In the genomic region with DNA sequence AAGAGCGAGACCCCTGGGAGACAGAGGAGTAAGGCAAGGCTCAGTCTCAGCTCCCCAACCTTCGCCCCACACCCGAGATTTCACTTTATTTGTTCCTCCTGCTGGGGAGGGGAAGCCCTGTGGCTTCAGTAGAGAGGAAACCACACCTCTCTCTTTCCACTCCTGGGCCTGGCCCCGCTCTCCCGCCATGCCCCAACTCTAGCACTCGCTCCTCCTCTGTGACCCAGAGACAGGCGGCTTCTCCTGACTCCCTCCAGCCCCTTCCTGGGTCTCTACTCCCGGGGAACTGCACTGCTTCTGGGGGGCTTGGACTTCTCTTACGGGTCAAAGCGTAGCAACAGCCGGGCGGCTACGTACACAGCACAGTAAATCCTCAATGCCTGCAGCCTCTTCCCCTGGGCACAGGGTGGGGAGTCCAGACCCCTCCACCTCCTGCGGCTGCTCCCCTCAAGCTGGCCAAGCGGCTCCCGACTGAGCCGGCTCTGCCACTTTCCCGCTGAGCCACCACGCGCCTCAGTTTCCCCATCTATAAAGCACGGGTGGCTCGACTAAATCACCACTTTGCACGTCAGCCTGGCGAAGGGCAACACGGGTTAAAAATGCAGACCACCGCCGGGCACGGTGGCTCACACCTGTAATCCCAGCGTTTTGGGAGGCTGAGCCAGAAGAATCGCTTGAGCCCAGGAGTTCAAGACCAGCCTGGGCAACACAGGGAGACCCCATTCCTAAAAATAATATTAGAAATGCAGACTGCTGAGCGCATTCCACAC, we compare ENCODE assay signal across 8 cellular contexts. TPM values are rescaled to one million over a fixed set of nuclear protein-coding genes. Genes with fewer than 3 reads are reported as not detected.
DNase-seq lines count a peak whose midpoint lies in the region; ATAC-seq and TF ChIP-seq lines count a peak whose summit lies in the region.

No MANE protein-coding gene starts in this region.

- DNase-seq in AG08395 (ENCODE audit: low spot score) (peak; percentile 46), transverse colon (peak; percentile 71), mesenteric fat pad (ENCODE audit: low spot score) (no peak)
- peak; percentile 81 for DNase-seq in activated CD4-positive, alpha-beta T cell treated with anti-CD3 and anti-CD28 coated beads for 36 hours
- peak; percentile 80 for DNase-seq in natural killer cell treated with Interleukin-12 subunit alpha and Interleukin-12 subunit beta and Interleukin-15 and Interleukin-18, amount 100 ng/mL, for 72 hours (ENCODE audit: low spot score)

- H3K36me3 ChIP-seq in duodenal mucosa (ENCODE audit: control insufficient read depth in 1 of 2, insufficient read depth in 2 of 2, low read length in 2 of 2) (peaks cover 0 to 18% of the 10 kb centered on the region in 2 donors), transverse colon (no peaks in the 10 kb centered on the region)

- no peak for TF ChIP-seq CTCF in transverse colon (IDR thresholded peaks at IDR 0.05)

- H3K27ac ChIP-seq in duodenal mucosa (ENCODE audit: low read depth, low read length), result peak overlapping the region; percentile 82
- H3K27ac ChIP-seq in transverse colon, result peak overlapping the region; percentile 95 to 97 (median 96)

- in situ Hi-C loops in transverse colon (cut with MboI; ENCODE audit: low pct_ligation_motif_present in 1 of 4, low pct_unique_long_range_greater_than_20kb in 1 of 4, low sequenced_read_pairs in 3 of 4), result no loop called here

- TF ChIP-seq POLR2A in transverse colon (IDR thresholded peaks at IDR 0.05), result peak; percentile 29

- ATAC-seq in HG02678 (IDR thresholded peaks at IDR 0.05; ENCODE audit: unreplicated experiment), result peak; percentile 30
- ATAC-seq in activated CD4-positive, alpha-beta T cell treated with anti-CD3 and anti-CD28 coated beads for 36 hours, result peak; percentile 50
- peak; percentile 45 to 51 for ATAC-seq in natural killer cell treated with Interleukin-12 subunit alpha and Interleukin-12 subunit beta and Interleukin-15 and Interleukin-18, amount 100 ng/mL, for 72 hours
- no peak for ATAC-seq in GM18511 (IDR thresholded peaks at IDR 0.05; ENCODE audit: unreplicated experiment)

- CTCF ChIA-PET in activated CD4-positive, alpha-beta T cell treated with anti-CD3 and anti-CD28 coated beads for 36 hours (lab: Charles Lee), result interaction anchor here (0.6 to 0.7 kb wide), 2 partner anchors 25 to 73 kb away, joined by 3 to 4 read pairs; no protein-coding TSS in a partner anchor

- H3K36me3 Mint-ChIP-seq in activated CD4-positive, alpha-beta T cell treated with anti-CD3 and anti-CD28 coated beads for 36 hours (ENCODE audit: low read depth), result peaks cover 15% of the 10 kb centered on the region
- H3K36me3 Mint-ChIP-seq in natural killer cell treated with Interleukin-12 subunit alpha and Interleukin-12 subunit beta and Interleukin-15 and Interleukin-18, amount 100 ng/mL, for 72 hours, result no peaks in the 10 kb centered on the region

- peaks cover 47% of the 10 kb centered on the region for H3K4me1 Mint-ChIP-seq in activated CD4-positive, alpha-beta T cell treated with anti-CD3 and anti-CD28 coated beads for 36 hours
- peaks cover 35 to 41% of the 10 kb centered on the region in 2 donors for H3K4me1 Mint-ChIP-seq in natural killer cell treated with Interleukin-12 subunit alpha and Interleukin-12 subunit beta and Interleukin-15 and Interleukin-18, amount 100 ng/mL, for 72 hours (ENCODE audit: low read depth in 2 of 2)

- H3K27me3 Mint-ChIP-seq in activated CD4-positive, alpha-beta T cell treated with anti-CD3 and anti-CD28 coated beads for 36 hours, result no peaks in the 10 kb centered on the region
- H3K27me3 Mint-ChIP-seq in natural killer cell treated with Interleukin-12 subunit alpha and Interleukin-12 subunit beta and Interleukin-15 and Interleukin-18, amount 100 ng/mL, for 72 hours, result no peaks in the 10 kb centered on the region

- peak overlapping the region; percentile 96 for H3K4me3 Mint-ChIP-seq in activated CD4-positive, alpha-beta T cell treated with anti-CD3 and anti-CD28 coated beads for 36 hours
- H3K4me3 Mint-ChIP-seq in natural killer cell treated with Interleukin-12 subunit alpha and Interleukin-12 subunit beta and Interleukin-15 and Interleukin-18, amount 100 ng/mL, for 72 hours, result peak overlapping the region; percentile 86

- 9% methylated on average over 31 of the region's 31 CpGs; no CpG with 5 or more reads in 1 of the 2 donors for WGBS in transverse colon (ENCODE audit: low coverage in 1 of 2), 2 donors

- H3K4me3 ChIP-seq in duodenal mucosa (ENCODE audit: low read depth in 1 of 2, low read length in 2 of 2) (peak overlapping the region; percentile 71 to 72), transverse colon (peak overlapping the region; percentile 84 to 100 (median 98))

- H3K27me3 ChIP-seq in duodenal mucosa (ENCODE audit: control insufficient read depth in 1 of 2, insufficient read depth in 2 of 2, low read length in 2 of 2) (no peaks in the 10 kb centered on the region), transverse colon (no peaks in the 10 kb centered on the region)

- H3K27ac Mint-ChIP-seq in activated CD4-positive, alpha-beta T cell treated with anti-CD3 and anti-CD28 coated beads for 36 hours, result peak overlapping the region; percentile 95
- H3K27ac Mint-ChIP-seq in natural killer cell treated with Interleukin-12 subunit alpha and Interleukin-12 subunit beta and Interleukin-15 and Interleukin-18, amount 100 ng/mL, for 72 hours, result peak overlapping the region; percentile 94 to 95

- H3K9me3 ChIP-seq in duodenal mucosa (ENCODE audit: control insufficient read depth in 1 of 2, low read length in 2 of 2), result no peaks in the 10 kb centered on the region
- no peaks in the 10 kb centered on the region for H3K9me3 ChIP-seq in transverse colon

- H3K9ac ChIP-seq in duodenal mucosa (ENCODE audit: low read depth in 1 of 2, low read length in 2 of 2), result peak overlapping the region; percentile 81 to 92

- intact Hi-C loops in activated CD4-positive, alpha-beta T cell treated with anti-CD3 and anti-CD28 coated beads for 36 hours (cut with DNase I, micrococcal nuclease), result loop anchor here (1.0 to 5.0 kb wide), 10 partner anchors 28 to 587 kb away; a partner anchor contains a TSS
- intact Hi-C loops in transverse colon (cut with DNase I; ENCODE audit: low total_unique reads), result no loop called here

- H3K9me3 Mint-ChIP-seq in activated CD4-positive, alpha-beta T cell treated with anti-CD3 and anti-CD28 coated beads for 36 hours (ENCODE audit: low read depth), result no peaks in the 10 kb centered on the region
- H3K9me3 Mint-ChIP-seq in natural killer cell treated with Interleukin-12 subunit alpha and Interleukin-12 subunit beta and Interleukin-15 and Interleukin-18, amount 100 ng/mL, for 72 hours, result no peaks in the 10 kb centered on the region

- peaks cover 43 to 65% of the 10 kb centered on the region in 2 donors for H3K4me1 ChIP-seq in duodenal mucosa (ENCODE audit: control insufficient read depth in 1 of 2, insufficient read depth in 2 of 2, low read length in 2 of 2)
- H3K4me1 ChIP-seq in transverse colon, result peaks cover 48 to 69% (median 60%) of the 10 kb centered on the region in 4 donors

- TF ChIP-seq EP300 in transverse colon (IDR thresholded peaks at IDR 0.05; ENCODE audit: low read depth), result no peak

- POLR2A ChIA-PET in activated CD4-positive, alpha-beta T cell treated with anti-CD3 and anti-CD28 coated beads for 36 hours (lab: Charles Lee), result interaction anchor here (1.0 to 1.7 kb wide), 2 partner anchors 50 to 87 kb away, joined by 3 to 8 read pairs; no protein-coding TSS in a partner anchor

RNA-seq across cellular contexts. Expression of a gene that starts 1.4 kb away (rescaled TPM):
- 10 to 100 TPM; 83.0 to 91.3 TPM for total RNA-seq in activated CD4-positive, alpha-beta T cell treated with anti-CD3 and anti-CD28 coated beads for 36 hours
- total RNA-seq in natural killer cell treated with Interleukin-12 subunit alpha and Interleukin-12 subunit beta and Interleukin-15 and Interleukin-18, amount 100 ng/mL, for 72 hours, result 100 to 1,000 TPM in 1 of 2 donors, 10 to 100 TPM in 1; 77.7 to 138 TPM
- total RNA-seq in transverse colon (100 to 1,000 TPM in 2 of 4 donors, 10 to 100 TPM in 2; 88.6 to 148 (median 102) TPM), mesenteric fat pad (37.3 TPM)

RNA-seq across cellular contexts. Expression of a gene that starts 14.6 kb away (rescaled TPM):
- 10 to 100 TPM in 1 of 2 experiments, 1 to 10 TPM in 1; 8.5 to 10.1 TPM for total RNA-seq in activated CD4-positive, alpha-beta T cell treated with anti-CD3 and anti-CD28 coated beads for 36 hours
- total RNA-seq in natural killer cell treated with Interleukin-12 subunit alpha and Interleukin-12 subunit beta and Interleukin-15 and Interleukin-18, amount 100 ng/mL, for 72 hours, result 1 to 10 TPM; 1.7 to 3.6 TPM
- total RNA-seq in transverse colon (10 to 100 TPM; 14.1 to 37.9 (median 31.2) TPM), mesenteric fat pad (193 TPM)

RNA-seq across cellular contexts. Expression of a gene that starts 21.9 kb away (rescaled TPM):
- not detected for total RNA-seq in activated CD4-positive, alpha-beta T cell treated with anti-CD3 and anti-CD28 coated beads for 36 hours
- total RNA-seq in natural killer cell treated with Interleukin-12 subunit alpha and Interleukin-12 subunit beta and Interleukin-15 and Interleukin-18, amount 100 ng/mL, for 72 hours, result not detected
- total RNA-seq in transverse colon (not detected), mesenteric fat pad (0.22 TPM)

RNA-seq across cellular contexts. Expression of a gene that starts 28.3 kb away (rescaled TPM):
- 10 to 100 TPM; 69.0 to 77.4 TPM for total RNA-seq in activated CD4-positive, alpha-beta T cell treated with anti-CD3 and anti-CD28 coated beads for 36 hours
- 100 to 1,000 TPM in 1 of 2 donors, 10 to 100 TPM in 1; 55.0 to 104 TPM for total RNA-seq in natural killer cell treated with Interleukin-12 subunit alpha and Interleukin-12 subunit beta and Interleukin-15 and Interleukin-18, amount 100 ng/mL, for 72 hours
- total RNA-seq in transverse colon, result 100 to 1,000 TPM in 1 of 4 donors, 10 to 100 TPM in 3; 45.9 to 114 (median 63.9) TPM
- 36.9 TPM for total RNA-seq in mesenteric fat pad

RNA-seq across cellular contexts. Expression of a gene that starts 33.6 kb away (rescaled TPM):
- not detected for total RNA-seq in activated CD4-positive, alpha-beta T cell treated with anti-CD3 and anti-CD28 coated beads for 36 hours
- 1 to 10 TPM in 1 of 2 donors, not detected in 1; 1.4 TPM for total RNA-seq in natural killer cell treated with Interleukin-12 subunit alpha and Interleukin-12 subunit beta and Interleukin-15 and Interleukin-18, amount 100 ng/mL, for 72 hours
- not detected for total RNA-seq in transverse colon
- not detected for total RNA-seq in mesenteric fat pad
